In genomic region chr11:3080104-3080503, GRCh38 we compare ENCODE assay signal across 17 cellular contexts. TPM values are rescaled to one million over a fixed set of nuclear protein-coding genes. Genes with fewer than 3 reads are reported as not detected.
DNase-seq lines count a peak whose midpoint lies in the region; ATAC-seq, FAIRE-seq and TF ChIP-seq lines count a peak whose summit lies in the region.
"Had no signal": no experiment of that assay in that cellular context is flagged by ENCODE, and none has a peak within 500 bp of the region (broad histone marks: within the 10 kb centered on the region; RNA-seq: fewer than 3 reads in every experiment).

No MANE protein-coding gene starts in this region.

- no peaks in the 10 kb centered on the region for H3K79me1 ChIP-seq in IMR-90 (ENCODE audit: low read depth in 1 of 2, low read length in 2 of 2)

- no peak for TF ChIP-seq POLR2A in IMR-90 (IDR thresholded peaks at IDR 0.05; ENCODE audit: low read depth, low read length)

- no peak for FAIRE-seq in bronchial epithelial cell (lab: Jason Lieb, UNC)
- FAIRE-seq: A549, GM12878, GM18507 had no signal

- no peak overlapping the region for H2BK20ac ChIP-seq in IMR-90 (ENCODE audit: low read depth, low read length)

- no peak overlapping the region for H3K23ac ChIP-seq in IMR-90 (ENCODE audit: low read depth, low read length)

- no peak overlapping the region for H4K91ac ChIP-seq in IMR-90 (ENCODE audit: insufficient read depth, low read depth, low read length)

- no peak overlapping the region for H2AFZ ChIP-seq in IMR-90 (replicated peaks; ENCODE audit: low read length, poor library complexity)
- H2AFZ ChIP-seq: GM23338 had no signal

- no peak overlapping the region for H2AK5ac ChIP-seq in IMR-90 (ENCODE audit: low read depth, low read length)

- CTCF ChIA-PET in IMR-90 (lab: Yijun Ruan, JAX) = no interaction called here

- no peaks in the 10 kb centered on the region; the same call in none of the 2 replicates for H3K27me3 ChIP-seq in IMR-90 (ENCODE audit: control insufficient read depth, insufficient read depth, low read length)
- H3K27me3 ChIP-seq in adipocyte (replicated peaks; ENCODE audit: control insufficient read depth, insufficient read depth, low read length) = peaks cover 3% of the 10 kb centered on the region
- H3K27me3 ChIP-seq in bronchial epithelial cell (ENCODE audit: control insufficient read depth, insufficient read depth, low read length) = no peaks in the 10 kb centered on the region
- H3K27me3 ChIP-seq: BLaER1 had no signal

- H3K14ac ChIP-seq in IMR-90 (replicated peaks; ENCODE audit: low read depth, low read length) = no peak overlapping the region

- no peak overlapping the region for H3K56ac ChIP-seq in IMR-90 (ENCODE audit: extremely low read depth, insufficient read depth, low read length)

- H3K4me1 ChIP-seq in IMR-90 (ENCODE audit: control insufficient read depth, insufficient read depth, low read length) (no peaks in the 10 kb centered on the region; the same call in 1 of the 2 replicates), adipocyte (ENCODE audit: control insufficient read depth, insufficient read depth, low read length) (no peaks in the 10 kb centered on the region)
- H3K4me1 ChIP-seq: A549, BLaER1 had no signal

- no peak overlapping the region for H3K18ac ChIP-seq in IMR-90 (ENCODE audit: low read depth, low read length)

- no peak overlapping the region for H2BK5ac ChIP-seq in IMR-90 (ENCODE audit: low read depth, low read length, poor library complexity, severe bottlenecking)

- no peak for TF ChIP-seq RAD21 in IMR-90 (IDR thresholded peaks at IDR 0.05; ENCODE audit: low read length)

- dilution Hi-C loops in IMR-90 (cut with HindIII; ENCODE audit: low sequenced_read_pairs, unreplicated experiment) = no loop called here

- H3K36me3 ChIP-seq in IMR-90 (ENCODE audit: control insufficient read depth, insufficient read depth, low read length) (no peaks in the 10 kb centered on the region), adipocyte (ENCODE audit: control insufficient read depth, insufficient read depth, low read length, severe bottlenecking) (no peaks in the 10 kb centered on the region), bronchial epithelial cell (ENCODE audit: control insufficient read depth, insufficient read depth, low read length) (no peaks in the 10 kb centered on the region)
- H3K36me3 ChIP-seq: BLaER1 had no signal

- DNase-seq in IMR-90 = peak; percentile 33
- peak; percentile 22 for DNase-seq in adipocyte (ENCODE audit: low read depth)
- peak; percentile 31 for DNase-seq in bronchial epithelial cell (ENCODE audit: low read depth)
- DNase-seq in iris pigment epithelial cell (ENCODE audit: low read depth) = peak; percentile 54
- DNase-seq in NCI-H524 treated with DMSO at 0.1 percent for 48 hours (lab: John Stamatoyannopoulos, UW) = no peak
- DNase-seq in activated CD8-positive, alpha-beta memory T cell treated with anti-CD3 and anti-CD28 coated beads for 24 hours = no peak
- DNase-seq: Caco-2; CD8-positive, alpha-beta memory T cell; DMS53; H7 had no signal

- H3K4me3 ChIP-seq in IMR-90 (ENCODE audit: insufficient read depth, low read depth, low read length) = no peak overlapping the region
- no peak overlapping the region for H3K4me3 ChIP-seq in adipocyte (ENCODE audit: low read length)
- no peak overlapping the region for H3K4me3 ChIP-seq in bronchial epithelial cell (ENCODE audit: low read depth, low read length)
- H3K4me3 ChIP-seq: A549, BLaER1, GM12878, GM23338 had no signal

- H3K9ac ChIP-seq in IMR-90 (ENCODE audit: low read depth, low read length) = no peak overlapping the region
- H3K9ac ChIP-seq in adipocyte (ENCODE audit: low read length) = no peak overlapping the region
- H3K9ac ChIP-seq: BLaER1 had no signal

- no peak overlapping the region for H3K4ac ChIP-seq in IMR-90 (ENCODE audit: low read depth, low read length)

- intact Hi-C loops in IMR-90 (cut with micrococcal nuclease) = no loop called here

- no CpG with 5 or more reads among the region's 1 CpG for WGBS in IMR-90 (ENCODE audit: extremely low coverage in 2 of 2, insufficient read length in 1 of 2), 2 experiments

- H4K20me1 ChIP-seq in IMR-90 (ENCODE audit: insufficient read depth, low read length) = no peaks in the 10 kb centered on the region
- H4K20me1 ChIP-seq: BLaER1 had no signal

- no peak overlapping the region for H3K4me2 ChIP-seq in IMR-90 (ENCODE audit: low read depth, low read length)
- H3K4me2 ChIP-seq: A549, BLaER1, GM23338 had no signal

- no peaks in the 10 kb centered on the region for H3K9me1 ChIP-seq in IMR-90 (ENCODE audit: insufficient read depth, low read length)

- no peak for TF ChIP-seq CTCF in IMR-90 (conservative IDR thresholded peaks at IDR 0.05; ENCODE audit: low read depth, low read length)
- no peak for TF ChIP-seq CTCF in bronchial epithelial cell (IDR thresholded peaks at IDR 0.05; ENCODE audit: insufficient read depth, low read length, severe bottlenecking)

- no peak overlapping the region for H4K8ac ChIP-seq in IMR-90 (ENCODE audit: low read depth in 2 of 2, low read length in 2 of 2)

- H2BK120ac ChIP-seq in IMR-90 (ENCODE audit: low read depth, low read length) = no peak overlapping the region

- H4K5ac ChIP-seq in IMR-90 (ENCODE audit: low read depth, low read length) = no peak overlapping the region

- H3K27ac ChIP-seq in IMR-90 (ENCODE audit: insufficient read depth, low read length) = no peak overlapping the region
- H3K27ac ChIP-seq: A549, BLaER1 had no signal

- ATAC-seq in IMR-90 (ENCODE audit: low read depth) (peak; percentile 67), GM21723 (IDR thresholded peaks at IDR 0.05; ENCODE audit: unreplicated experiment) (no peak), GM21786 (IDR thresholded peaks at IDR 0.05; ENCODE audit: unreplicated experiment) (no peak)
- ATAC-seq: A549, GM12878, GM23338 had no signal

- no peak overlapping the region for H2AK9ac ChIP-seq in IMR-90 (replicated peaks; ENCODE audit: low read depth, low read length, poor library complexity)

- POLR2A ChIA-PET in IMR-90 (lab: Charles Lee; ENCODE audit: unreplicated experiment) = no interaction called here

- no peak overlapping the region for H2BK15ac ChIP-seq in IMR-90 (ENCODE audit: low read depth, low read length)

- in situ Hi-C loops in IMR-90 (cut with MboI; ENCODE audit: low sequenced_read_pairs) = no loop called here

- no peaks in the 10 kb centered on the region for H3K9me3 ChIP-seq in IMR-90 (ENCODE audit: control insufficient read depth, insufficient read depth, low read length)
- H3K9me3 ChIP-seq in adipocyte (ENCODE audit: control insufficient read depth, low read length) = no peaks in the 10 kb centered on the region
- H3K9me3 ChIP-seq: A549, BLaER1, Caco-2 had no signal

- BruUV-seq in IMR-90 (replicated peaks; lab: Mats Ljungman, UMichigan) = no TSS peak

TF ChIP-seq in IMR-90, 13 proteins besides CTCF, POLR2A, EP300 and RAD21:
- no peak for TF ChIP-seq RFX5 (IDR thresholded peaks at IDR 0.05; ENCODE audit: low read depth, low read length)
- TF ChIP-seq CEBPB (IDR thresholded peaks at IDR 0.05; ENCODE audit: low read depth, low read length) = peak; percentile 76
- TF ChIP-seq BHLHE40 (IDR thresholded peaks at IDR 0.05; ENCODE audit: low read depth, low read length) = no peak
- TF ChIP-seq FOS (IDR thresholded peaks at IDR 0.05; ENCODE audit: low read depth, low read length) = peak; percentile 14; the same call in 1 of the 2 replicates
- TF ChIP-seq, protein P1, sequence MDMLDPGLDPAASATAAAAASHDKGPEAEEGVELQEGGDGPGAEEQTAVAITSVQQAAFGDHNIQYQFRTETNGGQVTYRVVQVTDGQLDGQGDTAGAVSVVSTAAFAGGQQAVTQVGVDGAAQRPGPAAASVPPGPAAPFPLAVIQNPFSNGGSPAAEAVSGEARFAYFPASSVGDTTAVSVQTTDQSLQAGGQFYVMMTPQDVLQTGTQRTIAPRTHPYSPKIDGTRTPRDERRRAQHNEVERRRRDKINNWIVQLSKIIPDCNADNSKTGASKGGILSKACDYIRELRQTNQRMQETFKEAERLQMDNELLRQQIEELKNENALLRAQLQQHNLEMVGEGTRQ (IDR thresholded peaks at IDR 0.05; ENCODE audit: low read depth, low read length) = no peak
- TF ChIP-seq, protein P2, sequence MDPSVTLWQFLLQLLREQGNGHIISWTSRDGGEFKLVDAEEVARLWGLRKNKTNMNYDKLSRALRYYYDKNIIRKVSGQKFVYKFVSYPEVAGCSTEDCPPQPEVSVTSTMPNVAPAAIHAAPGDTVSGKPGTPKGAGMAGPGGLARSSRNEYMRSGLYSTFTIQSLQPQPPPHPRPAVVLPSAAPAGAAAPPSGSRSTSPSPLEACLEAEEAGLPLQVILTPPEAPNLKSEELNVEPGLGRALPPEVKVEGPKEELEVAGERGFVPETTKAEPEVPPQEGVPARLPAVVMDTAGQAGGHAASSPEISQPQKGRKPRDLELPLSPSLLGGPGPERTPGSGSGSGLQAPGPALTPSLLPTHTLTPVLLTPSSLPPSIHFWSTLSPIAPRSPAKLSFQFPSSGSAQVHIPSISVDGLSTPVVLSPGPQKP (IDR thresholded peaks at IDR 0.05; ENCODE audit: borderline replicate concordance, low read depth, low read length) = no peak

RNA-seq across cellular contexts. Expression of gene CARS1, which starts 22.9 kb away (rescaled TPM):
- total RNA-seq in IMR-90 (2012; rRNA removed) (65.8 and 78.3 TPM in 2 replicates), bronchial epithelial cell (113 and 125 TPM in 2 replicates)
- polyA plus RNA-seq in IMR-90 (2012; rRNA removed) = 62.5 and 72.7 TPM in 2 replicates
- polyA plus RNA-seq in IMR-90 (2012; cell fraction: cytosol; rRNA removed) = 42.2 and 49.8 TPM in 2 replicates
- 168 and 280 TPM in 2 replicates for polyA plus RNA-seq in IMR-90 (2012; cell fraction: nucleus; rRNA removed; ENCODE audit: low replicate concordance)

Comparison
In these comparisons a context has a peak if more than half of its experiments do, and no peak if none do; other contexts are left out.
1. DNase-seq: peak in IMR-90 (single experiment), adipocyte (single experiment), bronchial epithelial cell (single experiment) and iris pigment epithelial cell (single experiment); none in NCI-H524 treated with DMSO at 0.1 percent for 48 hours (single experiment) and activated CD8-positive, alpha-beta memory T cell treated with anti-CD3 and anti-CD28 coated beads for 24 hours (single experiment).